ENCODE assay signal across 13 cellular contexts in the genomic region with DNA sequence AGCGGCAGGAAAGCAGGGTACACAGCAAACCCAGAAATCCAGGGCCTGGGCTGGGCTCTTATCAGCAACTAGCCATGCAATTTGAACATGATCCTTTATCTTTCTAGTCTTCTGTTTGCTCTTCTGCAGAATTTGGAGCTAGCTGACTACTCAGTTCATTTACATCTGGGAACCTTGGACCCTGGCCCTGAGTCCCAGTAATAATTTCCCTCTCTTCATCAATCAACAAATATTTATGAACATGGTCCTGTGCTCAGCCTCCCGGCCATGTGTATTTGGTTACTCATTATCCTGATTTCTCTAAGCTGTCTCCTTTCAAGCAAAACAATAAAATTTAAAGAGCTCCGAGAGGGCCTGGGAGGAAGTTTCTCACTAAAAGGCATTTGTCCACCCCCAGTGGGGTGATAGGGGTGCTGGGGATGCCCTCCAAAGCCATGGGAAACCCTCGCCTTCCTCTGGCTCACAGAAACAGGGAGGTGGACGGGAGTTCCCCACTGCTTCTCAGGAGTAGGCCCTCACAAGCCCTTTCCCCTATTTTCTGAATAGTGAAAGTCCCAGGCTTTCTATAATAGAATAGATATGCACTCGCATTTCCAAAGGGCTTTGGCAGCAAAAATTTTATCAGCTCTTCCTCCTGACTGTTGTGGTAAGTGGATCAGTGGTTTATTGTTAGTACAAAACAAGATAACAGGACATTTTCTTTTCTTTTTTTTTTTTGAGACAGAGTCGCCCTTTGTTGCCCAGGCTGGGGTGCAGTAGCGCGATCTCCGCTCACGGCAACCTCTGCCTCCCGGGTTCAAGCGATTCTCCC. TPM values are rescaled to one million over a fixed set of nuclear protein-coding genes. Genes with fewer than 3 reads are reported as not detected.
DNase-seq lines count a peak whose midpoint lies in the region; ATAC-seq and TF ChIP-seq lines count a peak whose summit lies in the region.
"Had no signal": no experiment of that assay in that cellular context is flagged by ENCODE, and none has a peak within 500 bp of the region (broad histone marks: within the 10 kb centered on the region; RNA-seq: fewer than 3 reads in every experiment).

No MANE protein-coding gene starts in this region.

- CTCF ChIA-PET in A673 (lab: Charles Lee): no interaction called here

- ATAC-seq in left lobe of liver: peak; percentile 86
- ATAC-seq: PC-3 had no signal

- H3K36me3 ChIP-seq in HUES48 (ENCODE audit: control insufficient read depth, insufficient read depth, low read length): no peaks in the 10 kb centered on the region
- H3K36me3 ChIP-seq in smooth muscle cell (ENCODE audit: low read depth): no peaks in the 10 kb centered on the region
- H3K36me3 ChIP-seq in A673 (ENCODE audit: insufficient read depth, low read length, poor library complexity, severe bottlenecking): no peaks in the 10 kb centered on the region
- no peaks in the 10 kb centered on the region for H3K36me3 ChIP-seq in tibial artery
- H3K36me3 ChIP-seq: BE2C, spleen had no signal

- no peaks in the 10 kb centered on the region for H4K20me1 ChIP-seq in smooth muscle cell (ENCODE audit: low read depth)

- no peaks in the 10 kb centered on the region for H3K27me3 ChIP-seq in HUES48 (ENCODE audit: control insufficient read depth, insufficient read depth, low read length)
- H3K27me3 ChIP-seq in smooth muscle cell (ENCODE audit: low read depth): no peaks in the 10 kb centered on the region
- H3K27me3 ChIP-seq in A673 (replicated peaks; ENCODE audit: insufficient read depth, low read depth, low read length, poor library complexity): no peaks in the 10 kb centered on the region
- no peaks in the 10 kb centered on the region for H3K27me3 ChIP-seq in tibial artery
- H3K27me3 ChIP-seq: BE2C had no signal

- H3K4me1 ChIP-seq in HUES48 (ENCODE audit: control insufficient read depth, insufficient read depth, low read length): peaks cover 10% of the 10 kb centered on the region; the same call in 1 of the 2 replicates
- H3K4me1 ChIP-seq in smooth muscle cell (ENCODE audit: low read depth): no peaks in the 10 kb centered on the region
- H3K4me1 ChIP-seq in A673 (ENCODE audit: insufficient read depth, low read length, poor library complexity, severe bottlenecking): no peaks in the 10 kb centered on the region
- H3K4me1 ChIP-seq in tibial artery: no peaks in the 10 kb centered on the region
- H3K4me1 ChIP-seq: BE2C, spleen had no signal

- no peaks in the 10 kb centered on the region for H3F3A ChIP-seq in smooth muscle cell (ENCODE audit: low read depth)

- H3K27me3 Mint-ChIP-seq in glutamatergic neuron (ENCODE audit: unreplicated experiment): no peaks in the 10 kb centered on the region

- POLR2A ChIA-PET in A673 (lab: Charles Lee; ENCODE audit: low non-redundant PET): no interaction called here

- no peak overlapping the region for H3K4me2 ChIP-seq in smooth muscle cell

- no TSS peak for BruUV-seq in A673 (replicated peaks; lab: Mats Ljungman, UMichigan)

- H3K9ac ChIP-seq in HUES48 (ENCODE audit: low read depth, low read length) (no peak overlapping the region; the same call in 1 of the 2 replicates), smooth muscle cell (ENCODE audit: low read depth) (no peak overlapping the region)

- no peak overlapping the region for H3K4me3 Mint-ChIP-seq in glutamatergic neuron (ENCODE audit: unreplicated experiment)

- no peak overlapping the region for H3K27ac Mint-ChIP-seq in glutamatergic neuron (ENCODE audit: unreplicated experiment)

- H3K36me3 Mint-ChIP-seq in glutamatergic neuron (ENCODE audit: unreplicated experiment): no peaks in the 10 kb centered on the region

- WGBS in smooth muscle cell (ENCODE audit: low lambda C conversion rate): 64% methylated on average over 13 of the region's 13 CpGs

- no peak for TF ChIP-seq CTCF in smooth muscle cell (IDR thresholded peaks at IDR 0.05; ENCODE audit: borderline replicate concordance, insufficient read depth, poor library complexity, severe bottlenecking)
- TF ChIP-seq CTCF in glutamatergic neuron (IDR thresholded peaks at IDR 0.05; ENCODE audit: partially characterized antibody, unreplicated experiment): no peak
- no peak for TF ChIP-seq CTCF in A673 (conservative IDR thresholded peaks at IDR 0.05; ENCODE audit: low read depth, low read length)
- TF ChIP-seq CTCF in tibial artery (IDR thresholded peaks at IDR 0.05): no peak

- intact Hi-C loops in A673 (cut with micrococcal nuclease; ENCODE audit: unreplicated experiment) (no loop called here), tibial artery (cut with DNase I; ENCODE audit: low total_unique reads) (no loop called here)

- H3K9me3 ChIP-seq in HUES48 (ENCODE audit: control insufficient read depth, insufficient read depth, low read length): no peaks in the 10 kb centered on the region
- H3K9me3 ChIP-seq in smooth muscle cell (replicated peaks; ENCODE audit: low read depth): no peaks in the 10 kb centered on the region
- H3K9me3 ChIP-seq in A673 (ENCODE audit: low read depth, low read length, poor library complexity, severe bottlenecking): no peaks in the 10 kb centered on the region
- no peaks in the 10 kb centered on the region for H3K9me3 ChIP-seq in tibial artery
- H3K9me3 ChIP-seq: BE2C, spleen had no signal

- DNase-seq in left lobe of liver (ENCODE audit: low spot score) (peak; percentile 89), smooth muscle cell (lab: John Stamatoyannopoulos, UW; ENCODE audit: unreplicated experiment) (no peak), RPMI8226 (no peak), glutamatergic neuron (no peak), A673 (ENCODE audit: low spot score) (no peak), tibial artery (no peak)
- DNase-seq: BE2C, hypothalamus, PC-3, spleen, T-helper 9 cell had no signal

- H3K27ac ChIP-seq in HUES48 (ENCODE audit: low read depth, low read length) (peak overlapping the region; percentile 65), cingulate gyrus (ENCODE audit: low read depth, low read length) (peak overlapping the region; percentile 54), smooth muscle cell (ENCODE audit: low read depth) (no peak overlapping the region), A673 (ENCODE audit: low read depth, low read length, poor library complexity, severe bottlenecking) (no peak overlapping the region), tibial artery (no peak overlapping the region)
- H3K27ac ChIP-seq: spleen had no signal

- peaks cover 2% of the 10 kb centered on the region for H3K9me3 Mint-ChIP-seq in glutamatergic neuron (ENCODE audit: unreplicated experiment)

- peak overlapping the region; percentile 18 for H2AFZ ChIP-seq in smooth muscle cell (ENCODE audit: low read depth)

- H3K4me3 ChIP-seq in HUES48 (ENCODE audit: low read depth, low read length) (no peak overlapping the region), smooth muscle cell (peak overlapping the region; percentile 13), A673 (ENCODE audit: low read depth, low read length, poor library complexity, severe bottlenecking) (no peak overlapping the region), tibial artery (no peak overlapping the region)
- H3K4me3 ChIP-seq: spleen had no signal

- H3K79me2 ChIP-seq in smooth muscle cell (ENCODE audit: low read depth): no peaks in the 10 kb centered on the region

- H3K4me1 Mint-ChIP-seq in glutamatergic neuron (ENCODE audit: low read depth, unreplicated experiment): no peaks in the 10 kb centered on the region

RNA-seq across cellular contexts. Expression of a gene that starts 6.9 kb away (rescaled TPM):
- total RNA-seq in left lobe of liver (51.9 TPM), smooth muscle cell (13.1 and 14.3 TPM in 2 replicates), glutamatergic neuron (ENCODE audit: unreplicated experiment) (65.9 TPM), A673 (2021) (51.4 and 68.8 TPM in 2 replicates)
- 19.2 and 29.5 TPM in 2 replicates for polyA plus RNA-seq in smooth muscle cell

RNA-seq across cellular contexts. Expression of a gene that starts 7.0 kb away (rescaled TPM):
- total RNA-seq in left lobe of liver (14.0 TPM), smooth muscle cell (18.2 and 19.7 TPM in 2 replicates), glutamatergic neuron (ENCODE audit: unreplicated experiment) (55.3 TPM), A673 (2021) (55.1 and 59.9 TPM in 2 replicates)
- 38.0 and 45.4 TPM in 2 replicates for polyA plus RNA-seq in smooth muscle cell

Comparison
In these comparisons a context has a peak if more than half of its experiments do, and no peak if none do; other contexts are left out.
1. H3K27ac ChIP-seq: peak in HUES48 (single experiment) and cingulate gyrus (single experiment); none in smooth muscle cell (single experiment), A673 (single experiment) and tibial artery (0 of 2).